In genomic region chr1:85577421-85578320, GRCh38 we compare ENCODE assay signal across 1 cellular context.
TF ChIP-seq lines count a peak whose summit lies in the region.

No MANE protein-coding gene starts in this region.

TF ChIP-seq in GM12878, 131 proteins besides CTCF, POLR2A, EP300 and RAD21:
- TF ChIP-seq PKNOX1 (IDR thresholded peaks at IDR 0.05), result peak; percentile 21; the same call in 1 of the 2 replicates
- TF ChIP-seq SUZ12 (IDR thresholded peaks at IDR 0.05; ENCODE audit: unreplicated experiment), result peak; percentile 11
- 0 out of 2 replicates have a peak, but pooled peaks have one; percentile 29 for TF ChIP-seq EZH2 (IDR thresholded peaks at IDR 0.05; ENCODE audit: borderline replicate concordance, control insufficient read depth, low read depth, low read length)
- TF ChIP-seq HSF1 (IDR thresholded peaks at IDR 0.05; ENCODE audit: low read depth, low read length), result no peak
